25 cellular contexts compared by ENCODE assay signal in the genomic region with DNA sequence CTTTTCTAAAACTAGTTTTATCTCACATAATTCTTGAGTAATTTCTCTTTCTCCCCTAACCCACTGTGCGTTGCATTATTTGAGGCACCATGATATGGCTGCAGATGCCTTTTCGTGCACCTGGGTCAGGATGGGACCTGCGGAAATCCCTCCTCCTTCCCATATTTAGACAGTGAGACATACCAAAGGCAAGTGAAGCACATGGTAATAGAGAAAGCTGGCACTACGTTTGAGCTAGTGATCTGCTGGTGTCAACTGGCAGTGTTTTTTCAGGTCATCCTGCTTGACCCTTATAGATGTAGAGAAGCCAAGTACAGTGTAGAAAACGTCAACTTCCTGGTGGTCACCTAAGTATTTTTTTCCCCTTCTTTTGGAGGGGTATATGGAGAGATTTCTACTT.
DNase-seq lines count a peak whose midpoint lies in the region; ATAC-seq, FAIRE-seq and TF ChIP-seq lines count a peak whose summit lies in the region.
"Had no signal": no experiment of that assay in that cellular context is flagged by ENCODE, and none has a peak within 500 bp of the region (broad histone marks: within the 10 kb centered on the region; RNA-seq: fewer than 3 reads in every experiment).

No MANE protein-coding gene starts in this region.

- H3K27me3 ChIP-seq in right lobe of liver (no peaks in the 10 kb centered on the region), HepG2 (ENCODE audit: control insufficient read depth in 1 of 2, insufficient read depth in 2 of 2, low read length in 2 of 2) (no peaks in the 10 kb centered on the region), fibroblast of lung (ENCODE audit: control insufficient read depth, insufficient read depth, low read length) (no peaks in the 10 kb centered on the region), psoas muscle (ENCODE audit: insufficient read depth in 3 of 3, low read length in 2 of 3) (no peaks in the 10 kb centered on the region)
- H3K27me3 ChIP-seq: MG63, Peyer's patch had no signal

- H3K79me2 ChIP-seq in HepG2 (ENCODE audit: insufficient read depth, low read length) (peaks cover 87% of the 10 kb centered on the region), fibroblast of lung (ENCODE audit: control insufficient read depth, insufficient read depth, low read length) (peaks cover 91% of the 10 kb centered on the region)

- no peak for TF ChIP-seq RAD21 in HepG2 (CRISPR knock-in tag; IDR thresholded peaks at IDR 0.05)

- ATAC-seq in right lobe of liver (peak; percentile 60 to 75 (median 66)), HepG2 (no peak), psoas muscle (peak; percentile 75 to 90 (median 80))
- ATAC-seq: A549 had no signal

- FAIRE-seq in HepG2 (lab: Jason Lieb, UNC): no peak
- FAIRE-seq: A549, HTR-8/SVneo had no signal

- no peaks in the 10 kb centered on the region for H3K36me3 ChIP-seq in right lobe of liver
- no peaks in the 10 kb centered on the region for H3K36me3 ChIP-seq in HepG2 (replicated peaks in 1 of 2; ENCODE audit: control insufficient read depth in 1 of 2, insufficient read depth in 2 of 2, low read length in 2 of 2)
- H3K36me3 ChIP-seq in fibroblast of lung (ENCODE audit: control insufficient read depth, insufficient read depth, low read length): no peaks in the 10 kb centered on the region
- H3K36me3 ChIP-seq in psoas muscle (ENCODE audit: insufficient read depth in 1 of 2, low read depth in 1 of 2): no peaks in the 10 kb centered on the region
- H3K36me3 ChIP-seq: MG63, Peyer's patch had no signal

- no peak for TF ChIP-seq POLR2A in right lobe of liver (IDR thresholded peaks at IDR 0.05)
- TF ChIP-seq POLR2A in HepG2 (IDR thresholded peaks at IDR 0.05; ENCODE audit: insufficient read depth in 1 of 2, low read depth in 2 of 2, low read length in 2 of 2): no peak

- POLR2A ChIA-PET in HepG2 (lab: Yijun Ruan, JAX): no interaction called here

- H2AFZ ChIP-seq in HepG2 (ENCODE audit: low read length) (no peak overlapping the region), fibroblast of lung (ENCODE audit: low read length) (no peak overlapping the region)
- H2AFZ ChIP-seq: GM23248 had no signal

- WGBS in right lobe of liver (ENCODE audit: insufficient coverage, low coverage, low lambda C conversion rate, missing lambda C conversion rate): 34% methylated on average over 5 of the region's 5 CpGs
- WGBS in HepG2 (ENCODE audit: low lambda C conversion rate): 90% methylated on average over 5 of the region's 5 CpGs
- WGBS in psoas muscle, 3 donors: 20 to 39% (median 28%) methylated on average over 5 of the region's 5 CpGs

- TF ChIP-seq CTCF in right lobe of liver (IDR thresholded peaks at IDR 0.05): no peak
- no peak for TF ChIP-seq CTCF in HepG2 (CRISPR knock-in tag; IDR thresholded peaks at IDR 0.05)
- no peak for TF ChIP-seq CTCF in fibroblast of lung (conservative IDR thresholded peaks at IDR 0.05 in 1 of 2, IDR thresholded peaks at IDR 0.05 in 1 of 2; ENCODE audit: low read depth in 1 of 2, low read length in 2 of 2)
- no peak for TF ChIP-seq CTCF in psoas muscle (IDR thresholded peaks at IDR 0.05)

- H4K20me1 ChIP-seq in HepG2 (ENCODE audit: insufficient read depth, low read length) (peaks cover 59% of the 10 kb centered on the region), fibroblast of lung (ENCODE audit: control insufficient read depth, extremely low read depth, insufficient read depth, low read length) (peaks cover 3% of the 10 kb centered on the region)

- no peaks in the 10 kb centered on the region for H3K9me3 ChIP-seq in right lobe of liver
- no peaks in the 10 kb centered on the region for H3K9me3 ChIP-seq in HepG2 (ENCODE audit: low read length)
- no peaks in the 10 kb centered on the region for H3K9me3 ChIP-seq in fibroblast of lung (ENCODE audit: control insufficient read depth, insufficient read depth, low read depth, low read length)
- no peaks in the 10 kb centered on the region for H3K9me3 ChIP-seq in psoas muscle
- H3K9me3 ChIP-seq: A549, Caco-2, MG63, Peyer's patch had no signal

- H3K4me3 ChIP-seq in right lobe of liver: no peak overlapping the region
- H3K4me3 ChIP-seq in HepG2 (replicated peaks in 1 of 3; ENCODE audit: insufficient read depth in 1 of 3, low read depth in 2 of 3, low read length in 3 of 3): no peak overlapping the region
- no peak overlapping the region for H3K4me3 ChIP-seq in fibroblast of lung (replicated peaks in 1 of 4; ENCODE audit: control extremely low read depth in 1 of 4, insufficient read depth in 1 of 4, low read depth in 3 of 4, low read length in 4 of 4)
- H3K4me3 ChIP-seq in psoas muscle: no peak overlapping the region
- H3K4me3 ChIP-seq: A549, GM23248, MG63, Peyer's patch had no signal

- no peak overlapping the region for H3K9ac ChIP-seq in HepG2 (ENCODE audit: insufficient read depth, low read depth, low read length)
- no peak overlapping the region for H3K9ac ChIP-seq in fibroblast of lung (ENCODE audit: insufficient read depth, low read length)
- H3K9ac ChIP-seq: GM23248 had no signal

- DNase-seq in right lobe of liver (no peak), HepG2 (ENCODE audit: low spot score) (no peak), fibroblast of lung (ENCODE audit: low read depth in 2 of 2) (no peak), psoas muscle (no peak), DMS153 (lab: John Stamatoyannopoulos, UW) (no peak), amniotic stem cell (lab: John Stamatoyannopoulos, UW) (no peak), cerebellar cortex (ENCODE audit: low spot score) (no peak)
- DNase-seq: Caco-2; CD4-positive, alpha-beta T cell; GF-D8; GM23248; HCEC 1CT; Kasumi-1; MG63; NCI-H1092; NCI-H146; NCI-H2081; NCI-H2171 treated with DMSO at 0.1 percent for 48 hours; NCI-H446 treated with DMSO at 0.1 percent for 48 hours; NCI-H69; NK-92 treated with Interleukin-12 subunit alpha and Interleukin-12 subunit beta, amount 100 ng/mL, for 24 hours; Peyer's patch; SHP77 treated with DMSO at 0.1 percent for 48 hours had no signal

- no peak overlapping the region for H3K4me2 ChIP-seq in HepG2 (ENCODE audit: low read depth, low read length)
- peak overlapping the region; percentile 23 for H3K4me2 ChIP-seq in fibroblast of lung (ENCODE audit: extremely low read depth, insufficient read depth, low read length)
- H3K4me2 ChIP-seq: A549 had no signal

- TF ChIP-seq EP300 in HepG2 (IDR thresholded peaks at IDR 0.05; ENCODE audit: low read depth in 2 of 2, low read length in 2 of 2) (no peak), HepG2 (CRISPR knock-in tag; IDR thresholded peaks at IDR 0.05; ENCODE audit: borderline replicate concordance) (no peak)

- H3K27ac ChIP-seq in right lobe of liver: no peak overlapping the region
- no peak overlapping the region for H3K27ac ChIP-seq in HepG2 (ENCODE audit: extremely low read length, insufficient read depth, low read length)
- no peak overlapping the region for H3K27ac ChIP-seq in fibroblast of lung (ENCODE audit: insufficient read depth, low read length)
- peak overlapping the region; percentile 62 for H3K27ac ChIP-seq in psoas muscle
- H3K27ac ChIP-seq: A549, GM23248, Peyer's patch had no signal

- intact Hi-C loops in right lobe of liver (cut with DNase I) (no loop called here), HepG2 (cut with micrococcal nuclease; ENCODE audit: unreplicated experiment) (no loop called here), psoas muscle (cut with DNase I) (no loop called here)

- CTCF ChIA-PET in HepG2 (lab: Yijun Ruan, JAX; ENCODE audit: low intra/inter-chr PET ratio, low total read pairs): no interaction called here

- BruUV-seq in HepG2 (replicated peaks; lab: Mats Ljungman, UMichigan): no TSS peak

- in situ Hi-C loops in HepG2 (cut with HindIII; ENCODE audit: extremely low pct_ligation_motif_present, low pct_unique_long_range_greater_than_20kb): no loop called here

- H3K4me1 ChIP-seq in right lobe of liver: peaks cover 0 to 44% (median 17%) of the 10 kb centered on the region in 4 donors
- H3K4me1 ChIP-seq in HepG2 (ENCODE audit: insufficient read depth, low read length): peaks cover 21% of the 10 kb centered on the region
- H3K4me1 ChIP-seq in fibroblast of lung (ENCODE audit: control insufficient read depth, extremely low read depth, insufficient read depth, low read length): peaks cover 8% of the 10 kb centered on the region
- peaks cover 86% of the 10 kb centered on the region for H3K4me1 ChIP-seq in psoas muscle
- H3K4me1 ChIP-seq: A549, Caco-2 had no signal

TF ChIP-seq in HepG2, 621 proteins besides CTCF, POLR2A, EP300 and RAD21 (continues in another document):
- TF ChIP-seq, protein P1, sequence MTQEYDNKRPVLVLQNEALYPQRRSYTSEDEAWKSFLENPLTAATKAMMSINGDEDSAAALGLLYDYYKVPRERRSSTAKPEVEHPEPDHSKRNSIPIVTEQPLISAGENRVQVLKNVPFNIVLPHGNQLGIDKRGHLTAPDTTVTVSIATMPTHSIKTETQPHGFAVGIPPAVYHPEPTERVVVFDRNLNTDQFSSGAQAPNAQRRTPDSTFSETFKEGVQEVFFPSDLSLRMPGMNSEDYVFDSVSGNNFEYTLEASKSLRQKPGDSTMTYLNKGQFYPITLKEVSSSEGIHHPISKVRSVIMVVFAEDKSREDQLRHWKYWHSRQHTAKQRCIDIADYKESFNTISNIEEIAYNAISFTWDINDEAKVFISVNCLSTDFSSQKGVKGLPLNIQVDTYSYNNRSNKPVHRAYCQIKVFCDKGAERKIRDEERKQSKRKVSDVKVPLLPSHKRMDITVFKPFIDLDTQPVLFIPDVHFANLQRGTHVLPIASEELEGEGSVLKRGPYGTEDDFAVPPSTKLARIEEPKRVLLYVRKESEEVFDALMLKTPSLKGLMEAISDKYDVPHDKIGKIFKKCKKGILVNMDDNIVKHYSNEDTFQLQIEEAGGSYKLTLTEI (CRISPR knock-in tag; conservative IDR thresholded peaks at IDR 0.05): no peak
- TF ChIP-seq ZFYVE20 (CRISPR knock-in tag; IDR thresholded peaks at IDR 0.05; ENCODE audit: borderline replicate concordance, low read depth): no peak
- TF ChIP-seq, protein P2, sequence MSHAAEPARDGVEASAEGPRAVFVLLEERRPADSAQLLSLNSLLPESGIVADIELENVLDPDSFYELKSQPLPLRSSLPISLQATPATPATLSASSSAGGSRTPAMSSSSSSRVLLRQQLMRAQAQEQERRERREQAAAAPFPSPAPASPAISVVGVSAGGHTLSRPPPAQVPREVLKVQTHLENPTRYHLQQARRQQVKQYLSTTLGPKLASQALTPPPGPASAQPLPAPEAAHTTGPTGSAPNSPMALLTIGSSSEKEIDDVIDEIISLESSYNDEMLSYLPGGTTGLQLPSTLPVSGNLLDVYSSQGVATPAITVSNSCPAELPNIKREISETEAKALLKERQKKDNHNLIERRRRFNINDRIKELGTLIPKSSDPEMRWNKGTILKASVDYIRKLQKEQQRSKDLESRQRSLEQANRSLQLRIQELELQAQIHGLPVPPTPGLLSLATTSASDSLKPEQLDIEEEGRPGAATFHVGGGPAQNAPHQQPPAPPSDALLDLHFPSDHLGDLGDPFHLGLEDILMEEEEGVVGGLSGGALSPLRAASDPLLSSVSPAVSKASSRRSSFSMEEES (CRISPR knock-in tag; IDR thresholded peaks at IDR 0.05): no peak
- no peak for TF ChIP-seq MTF1 (CRISPR knock-in tag; IDR thresholded peaks at IDR 0.05)
- no peak for TF ChIP-seq NKX3-1 (CRISPR knock-in tag; IDR thresholded peaks at IDR 0.05)
- no peak for TF ChIP-seq ZNF674 (CRISPR knock-in tag; IDR thresholded peaks at IDR 0.05; ENCODE audit: low read depth)
- no peak for TF ChIP-seq GABPB1 (CRISPR knock-in tag; IDR thresholded peaks at IDR 0.05)
- no peak for TF ChIP-seq ESRRA (CRISPR knock-in tag; IDR thresholded peaks at IDR 0.05; ENCODE audit: low read depth)
- TF ChIP-seq ZMYM2 (CRISPR knock-in tag; IDR thresholded peaks at IDR 0.05): no peak
